Comparison of ENCODE assay signal across 7 cellular contexts in genomic region chr5:140357731-140358093, GRCh38. TPM values are rescaled to one million over a fixed set of nuclear protein-coding genes. Genes with fewer than 3 reads are reported as not detected.
A peak's percentile ranks its signal among the peaks of the same experiment; 100 is the strongest.
DNase-seq lines count a peak whose midpoint lies in the region; ATAC-seq and TF ChIP-seq lines count a peak whose summit lies in the region.

No MANE protein-coding gene starts in this region.

- peak; percentile 91 for DNase-seq in GM13976 (ENCODE audit: low spot score)
- DNase-seq in NCI-H1417 treated with DMSO at 0.1 percent for 48 hours (lab: John Stamatoyannopoulos, UW) = peak; percentile 19
- DNase-seq in T follicular helper cell (ENCODE audit: low read depth) = peak; percentile 49
- peak; percentile 96 for DNase-seq in adipocyte (ENCODE audit: low read depth)
- DNase-seq in left ventricle myocardium inferior = peak; percentile 81
- DNase-seq in renal cortical epithelial cell (ENCODE audit: low read depth) = peak; percentile 70

- TF ChIP-seq CTCF in GM13976 (IDR thresholded peaks at IDR 0.05; ENCODE audit: borderline replicate concordance, control extremely low read depth, extremely low read depth, insufficient read depth, missing control alignments) = peak; percentile 91
- peak; percentile 95 for TF ChIP-seq CTCF in left ventricle myocardium inferior (IDR thresholded peaks at IDR 0.05; ENCODE audit: borderline replicate concordance)

- H3K9ac ChIP-seq in adipocyte (ENCODE audit: low read length) = no peak overlapping the region

- peak; percentile 78 for ATAC-seq in HG02840 (IDR thresholded peaks at IDR 0.05; ENCODE audit: low FRiP score, unreplicated experiment)

- H3K27me3 ChIP-seq in adipocyte (replicated peaks; ENCODE audit: control insufficient read depth, insufficient read depth, low read length) (no peaks in the 10 kb centered on the region), left ventricle myocardium inferior (ENCODE audit: low read depth) (no peaks in the 10 kb centered on the region)

- H3K27ac ChIP-seq in left ventricle myocardium inferior (replicated peaks) = no peak overlapping the region

- in situ Hi-C loops in GM13976 (cut with MboI; ENCODE audit: low sequenced_read_pairs, unreplicated experiment) = loop anchor here (5.0 to 10.0 kb wide), 2 partner anchors 125 to 193 kb away; no protein-coding TSS in a partner anchor

- H3K36me3 ChIP-seq in adipocyte (ENCODE audit: control insufficient read depth, insufficient read depth, low read length, severe bottlenecking) = no peaks in the 10 kb centered on the region
- H3K36me3 ChIP-seq in left ventricle myocardium inferior = no peaks in the 10 kb centered on the region

- intact Hi-C loops in left ventricle myocardium inferior (cut with micrococcal nuclease) = loop anchor here (10.0 kb wide), 1 partner anchor 183 kb away; the partner anchor contains the start of gene CYSTM1

- H3K4me1 ChIP-seq in adipocyte (ENCODE audit: control insufficient read depth, insufficient read depth, low read length) (no peaks in the 10 kb centered on the region), left ventricle myocardium inferior (peaks cover 10% of the 10 kb centered on the region)

- H3K4me3 ChIP-seq in adipocyte (ENCODE audit: low read length) (peak overlapping the region; percentile 61), left ventricle myocardium inferior (peak overlapping the region; percentile 40)

- H3K9me3 ChIP-seq in adipocyte (ENCODE audit: control insufficient read depth, low read length) (no peaks in the 10 kb centered on the region), left ventricle myocardium inferior (replicated peaks) (no peaks in the 10 kb centered on the region)

RNA-seq across cellular contexts. Expression of gene SLC4A9, which starts 2.3 kb away (rescaled TPM):
- 0.44 TPM for total RNA-seq in left ventricle myocardium inferior
- total RNA-seq in renal cortical epithelial cell = not detected in 2 replicates

RNA-seq across cellular contexts. Expression of gene HBEGF, which starts 11.3 kb away (rescaled TPM):
- 27.2 TPM for total RNA-seq in left ventricle myocardium inferior
- 23.4 and 52.8 TPM in 2 replicates for total RNA-seq in renal cortical epithelial cell

RNA-seq across cellular contexts. Expression of gene ANKHD1, which starts 43.9 kb away (rescaled TPM):
- total RNA-seq in left ventricle myocardium inferior = 58.5 TPM
- total RNA-seq in renal cortical epithelial cell = 36.1 and 81.5 TPM in 2 replicates

RNA-seq across cellular contexts. Expression of gene PFDN1, which starts 54.8 kb away (rescaled TPM):
- total RNA-seq in left ventricle myocardium inferior (68.7 TPM), renal cortical epithelial cell (76.4 and 107 TPM in 2 replicates)

Comparison
In these comparisons a context has a peak if more than half of its experiments do, and no peak if none do; other contexts are left out.
1. DNase-seq: peak in every context shown above with its lines; median percentile 96 in adipocyte; 91 in GM13976; 81 in left ventricle myocardium inferior; 70 in renal cortical epithelial cell; 49 in T follicular helper cell; 19 in NCI-H1417 treated with DMSO at 0.1 percent for 48 hours.